Comparison of ENCODE assay signal across 7 cellular contexts in the genomic region with DNA sequence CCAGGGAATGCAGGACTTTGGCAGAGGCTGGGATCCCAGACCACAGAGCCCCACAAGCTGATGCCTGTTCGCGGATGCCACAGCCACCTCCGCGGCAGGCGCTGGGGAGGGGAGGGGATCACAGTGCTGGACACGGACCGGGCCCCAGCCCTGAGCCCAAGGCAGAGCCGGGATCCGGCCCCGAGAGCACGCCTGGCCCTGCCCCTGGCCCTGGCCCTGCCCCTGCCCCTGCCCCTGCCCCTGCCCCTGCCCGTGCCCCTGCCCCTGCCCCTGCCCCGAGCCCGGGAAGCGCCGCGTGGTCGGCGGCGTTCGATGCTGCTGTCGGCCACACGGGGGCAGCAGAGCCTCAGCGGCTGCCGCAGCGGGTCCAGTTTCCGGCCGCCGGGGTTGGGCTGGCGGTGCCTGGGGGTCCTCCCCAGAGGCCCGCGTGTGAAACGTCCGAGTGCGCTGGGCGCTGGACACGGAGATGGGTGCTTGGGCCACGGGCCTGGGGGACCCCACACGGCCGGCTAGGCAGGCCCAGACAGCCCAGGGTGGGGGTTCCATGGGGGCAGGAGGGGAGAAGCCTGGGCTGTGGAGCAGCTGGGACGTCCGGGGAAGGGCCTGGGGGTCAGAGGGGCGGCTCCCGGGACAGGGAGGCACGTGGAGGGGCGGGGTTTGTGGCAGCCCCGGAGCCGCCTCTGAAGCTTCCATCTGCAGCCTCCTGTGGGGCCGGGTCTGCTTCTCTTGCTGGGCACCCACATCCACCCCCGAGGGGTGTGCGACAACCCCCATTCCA.
A peak's percentile ranks its signal among the peaks of the same experiment; 100 is the strongest.
DNase-seq lines count a peak whose midpoint lies in the region; ATAC-seq, FAIRE-seq and TF ChIP-seq lines count a peak whose summit lies in the region.
"Not testable (repeated sequence)": the region's sequence is repeated elsewhere in the genome, so short reads cannot be mapped to it uniquely, and the experiment has no call there.

No MANE protein-coding gene starts in this region.

- H3K27me3 Mint-ChIP-seq in naive thymus-derived CD4-positive, alpha-beta T cell: not testable (repeated sequence)

- intact Hi-C loops in IMR-90 (cut with micrococcal nuclease): not testable (repeated sequence)
- intact Hi-C loops in K562 (cut with micrococcal nuclease): loop anchor here (10.0 kb wide), 1 partner anchor 265 kb away; no protein-coding TSS in a partner anchor
- intact Hi-C loops in naive thymus-derived CD4-positive, alpha-beta T cell (cut with micrococcal nuclease): loop anchor here (5.0 to 10.0 kb wide), 3 partner anchors 265 to 382 kb away; no protein-coding TSS in a partner anchor

- CTCF ChIA-PET in IMR-90 (lab: Yijun Ruan, JAX); naive thymus-derived CD4-positive, alpha-beta T cell (lab: Charles Lee): not testable (repeated sequence)
- CTCF ChIA-PET in K562 (lab: Yijun Ruan, JAX; ENCODE audit: low intra/inter-chr PET ratio): interaction anchor here (0.6 kb wide), 1 partner anchor 265 kb away, joined by 3 read pairs; no protein-coding TSS in a partner anchor

- H3K56ac ChIP-seq in IMR-90 (ENCODE audit: extremely low read depth, insufficient read depth, low read length): not testable (repeated sequence)

- not testable (repeated sequence) for H3K18ac ChIP-seq in IMR-90 (ENCODE audit: low read depth, low read length)

- not testable (repeated sequence) for H3K9ac ChIP-seq in IMR-90 (ENCODE audit: low read depth, low read length); K562 (ENCODE audit: insufficient read depth in 1 of 2, low read depth in 2 of 2, low read length in 2 of 2)

- H3K27me3 ChIP-seq in IMR-90 (ENCODE audit: control insufficient read depth, insufficient read depth, low read length); K562 (ENCODE audit: control insufficient read depth in 2 of 2, insufficient read depth in 2 of 2, low read length in 2 of 2); naive thymus-derived CD4-positive, alpha-beta T cell (ENCODE audit: control insufficient read depth in 2 of 2, insufficient read depth in 2 of 2, low read length in 2 of 2): not testable (repeated sequence)

- not testable (repeated sequence) for H3K9me3 ChIP-seq in IMR-90 (ENCODE audit: control insufficient read depth, insufficient read depth, low read length); K562 (replicated peaks; ENCODE audit: control insufficient read depth, insufficient read depth, low read depth, low read length); naive thymus-derived CD4-positive, alpha-beta T cell (ENCODE audit: control insufficient read depth in 2 of 3, low read length in 3 of 3)

- not testable (repeated sequence) for H3K79me2 ChIP-seq in K562 (ENCODE audit: control insufficient read depth, insufficient read depth, low read length)

- DNase-seq in IMR-90; K562 (ENCODE audit: extremely low read depth in 1 of 4, low spot score in 3 of 4): not testable (repeated sequence)
- DNase-seq in activated CD4-positive, alpha-beta T cell treated with anti-CD3 and anti-CD28 coated beads for 48 hours: peak; percentile 37
- DNase-seq in naive thymus-derived CD4-positive, alpha-beta T cell: peak in 7 of 9 donors; percentile 4 to 51 (median 29)

- H2AK9ac ChIP-seq in IMR-90 (replicated peaks; ENCODE audit: low read depth, low read length, poor library complexity): not testable (repeated sequence)

- not testable (repeated sequence) for TF ChIP-seq CTCF in IMR-90 (conservative IDR thresholded peaks at IDR 0.05; ENCODE audit: low read depth, low read length); K562 (IDR thresholded peaks at IDR 0.05 in 2 of 3, conservative IDR thresholded peaks at IDR 0.05 in 1 of 3; ENCODE audit: insufficient read depth in 2 of 3, low read depth in 1 of 3, low read length in 3 of 3)

- not testable (repeated sequence) for H4K91ac ChIP-seq in IMR-90 (ENCODE audit: insufficient read depth, low read depth, low read length)

- H4K20me1 ChIP-seq in IMR-90 (ENCODE audit: insufficient read depth, low read length); K562 (replicated peaks; ENCODE audit: control insufficient read depth, insufficient read depth, low read length): not testable (repeated sequence)

- not testable (repeated sequence) for H2BK20ac ChIP-seq in IMR-90 (ENCODE audit: low read depth, low read length)

- H3K14ac ChIP-seq in IMR-90 (replicated peaks; ENCODE audit: low read depth, low read length): not testable (repeated sequence)

- H3K4me2 ChIP-seq in IMR-90 (ENCODE audit: low read depth, low read length); K562 (ENCODE audit: insufficient read depth, low read length): not testable (repeated sequence)

- not testable (repeated sequence) for H3K4me1 ChIP-seq in IMR-90 (ENCODE audit: control insufficient read depth, insufficient read depth, low read length); K562 (replicated peaks in 1 of 2; ENCODE audit: control insufficient read depth in 2 of 2, insufficient read depth in 2 of 2, low read length in 2 of 2); naive thymus-derived CD4-positive, alpha-beta T cell (ENCODE audit: control insufficient read depth in 2 of 2, insufficient read depth in 2 of 2, low read length in 2 of 2)

- H2BK120ac ChIP-seq in IMR-90 (ENCODE audit: low read depth, low read length): not testable (repeated sequence)

- dilution Hi-C loops in IMR-90 (cut with HindIII; ENCODE audit: low sequenced_read_pairs, unreplicated experiment): not testable (repeated sequence)

- TF ChIP-seq POLR2A in IMR-90 (IDR thresholded peaks at IDR 0.05; ENCODE audit: low read depth, low read length); K562 (conservative IDR thresholded peaks at IDR 0.05): not testable (repeated sequence)

- H4K5ac ChIP-seq in IMR-90 (ENCODE audit: low read depth, low read length): not testable (repeated sequence)

- in situ Hi-C loops in IMR-90 (cut with MboI; ENCODE audit: low sequenced_read_pairs): not testable (repeated sequence)
- in situ Hi-C loops in K562 (cut with MboI): loop anchor here (5.0 kb wide), 1 partner anchor 123 kb away; no protein-coding TSS in a partner anchor

- not testable (repeated sequence) for BruUV-seq in IMR-90 (replicated peaks; lab: Mats Ljungman, UMichigan); K562 (replicated peaks; lab: Mats Ljungman, UMichigan)

- not testable (repeated sequence) for H3K4me1 Mint-ChIP-seq in naive thymus-derived CD4-positive, alpha-beta T cell

- H2BK15ac ChIP-seq in IMR-90 (ENCODE audit: low read depth, low read length): not testable (repeated sequence)

- H4K8ac ChIP-seq in IMR-90 (ENCODE audit: low read depth in 2 of 2, low read length in 2 of 2): not testable (repeated sequence)

- H3K4me3 ChIP-seq in IMR-90 (ENCODE audit: insufficient read depth, low read depth, low read length); K562; naive thymus-derived CD4-positive, alpha-beta T cell (ENCODE audit: low read length): not testable (repeated sequence)

- WGBS in IMR-90 (ENCODE audit: extremely low coverage in 2 of 2, insufficient read length in 1 of 2), 2 experiments: no CpG with 5 or more reads among the region's 51 CpGs
- WGBS in K562 (ENCODE audit: insufficient coverage, low coverage, missing lambda C conversion rate): 0% methylated on average over 4 of the region's 51 CpGs

- H3K4ac ChIP-seq in IMR-90 (ENCODE audit: low read depth, low read length): not testable (repeated sequence)

- not testable (repeated sequence) for H3K23ac ChIP-seq in IMR-90 (ENCODE audit: low read depth, low read length)

- ATAC-seq in GM18858 (IDR thresholded peaks at IDR 0.05; ENCODE audit: unreplicated experiment) (peak; percentile 31), GM21515 (IDR thresholded peaks at IDR 0.05; ENCODE audit: unreplicated experiment) (peak; percentile 52), HG02981 (IDR thresholded peaks at IDR 0.05; ENCODE audit: unreplicated experiment) (peak; percentile 45), IMR-90 (ENCODE audit: low read depth) (peak; percentile 77), K562 (peak; percentile 94)
- ATAC-seq in naive thymus-derived CD4-positive, alpha-beta T cell: peak; percentile 77

- H2AFZ ChIP-seq in IMR-90 (replicated peaks; ENCODE audit: low read length, poor library complexity); K562 (ENCODE audit: low read depth, low read length): not testable (repeated sequence)

- not testable (repeated sequence) for H3K79me1 ChIP-seq in IMR-90 (ENCODE audit: low read depth in 1 of 2, low read length in 2 of 2)

- not testable (repeated sequence) for H3K9me1 ChIP-seq in IMR-90 (ENCODE audit: insufficient read depth, low read length); K562 (ENCODE audit: control insufficient read depth, insufficient read depth, low read length)

- not testable (repeated sequence) for H3K36me3 Mint-ChIP-seq in naive thymus-derived CD4-positive, alpha-beta T cell

- H3K27ac Mint-ChIP-seq in naive thymus-derived CD4-positive, alpha-beta T cell: not testable (repeated sequence)

- not testable (repeated sequence) for H3K9me3 Mint-ChIP-seq in naive thymus-derived CD4-positive, alpha-beta T cell

- not testable (repeated sequence) for TF ChIP-seq EP300 in K562 (IDR thresholded peaks at IDR 0.05; ENCODE audit: low read length)

- H2BK5ac ChIP-seq in IMR-90 (ENCODE audit: low read depth, low read length, poor library complexity, severe bottlenecking): not testable (repeated sequence)

- not testable (repeated sequence) for TF ChIP-seq RAD21 in IMR-90 (IDR thresholded peaks at IDR 0.05; ENCODE audit: low read length); K562 (CRISPR knock-in tag; conservative IDR thresholded peaks at IDR 0.05 in 1 of 2, IDR thresholded peaks at IDR 0.05 in 1 of 2)

- not testable (repeated sequence) for H2AK5ac ChIP-seq in IMR-90 (ENCODE audit: low read depth, low read length)

- not testable (repeated sequence) for H3K36me3 ChIP-seq in IMR-90 (ENCODE audit: control insufficient read depth, insufficient read depth, low read length); K562 (ENCODE audit: control insufficient read depth, insufficient read depth, low read length); naive thymus-derived CD4-positive, alpha-beta T cell (ENCODE audit: control insufficient read depth in 2 of 3, insufficient read depth in 3 of 3, low read length in 3 of 3)

- H3K27ac ChIP-seq in IMR-90 (ENCODE audit: insufficient read depth, low read length); K562 (ENCODE audit: extremely low read depth, low read depth, low read length); naive thymus-derived CD4-positive, alpha-beta T cell (ENCODE audit: low read depth, low read length): not testable (repeated sequence)

- not testable (repeated sequence) for H3K4me3 Mint-ChIP-seq in naive thymus-derived CD4-positive, alpha-beta T cell

- FAIRE-seq in K562 (lab: Jason Lieb, UNC): peak; percentile 46

- POLR2A ChIA-PET in IMR-90 (lab: Charles Lee; ENCODE audit: unreplicated experiment); K562 (lab: Yijun Ruan, JAX); naive thymus-derived CD4-positive, alpha-beta T cell (lab: Charles Lee): not testable (repeated sequence)

Comparison
In these comparisons a context has a peak if more than half of its experiments do, and no peak if none do; other contexts are left out.
1. ATAC-seq: peak in every context shown above with its lines; median percentile 94 in K562; 77 in IMR-90; 77 in naive thymus-derived CD4-positive, alpha-beta T cell; 52 in GM21515; 45 in HG02981; 31 in GM18858.